Comparison of ENCODE assay signal across 8 cellular contexts in genomic region chr4:56467284-56468096, GRCh38. TPM values are rescaled to one million over a fixed set of nuclear protein-coding genes. Genes with fewer than 3 reads are reported as not detected.
DNase-seq lines count a peak whose midpoint lies in the region; ATAC-seq and TF ChIP-seq lines count a peak whose summit lies in the region.

Gene SRP72 (plus strand): TSS chr4:56467617. CDS start chr4:56467636, 19 bp downstream.

- H3K27ac Mint-ChIP-seq in CD4-positive, alpha-beta memory T cell, result peak within 1 kb of the TSS; percentile 93 to 100 (median 98)

- H3K9me3 ChIP-seq in CD4-positive, alpha-beta memory T cell (ENCODE audit: control insufficient read depth in 1 of 2, low read length in 2 of 2), result no peaks in the 10 kb centered on the region

- CTCF ChIA-PET in CD4-positive, alpha-beta memory T cell (lab: Charles Lee; ENCODE audit: partially characterized antibody), result interaction anchor here (0.6 to 2.7 kb wide), 9 partner anchors 27 to 529 kb away, joined by 3 to 25 read pairs (median 3); partner anchors contain the start of genes CEP135, PAICS and PPAT

- peaks cover 11 to 44% of the 10 kb centered on the region in 2 donors for H3K36me3 Mint-ChIP-seq in CD4-positive, alpha-beta memory T cell

- DNase-seq in CD4-positive, alpha-beta memory T cell, result peak; percentile 88 to 97 (median 89)
- DNase-seq in HL-60 (ENCODE audit: low read depth in 1 of 2, low spot score in 1 of 2), result peak; percentile 77 to 91
- peak; percentile 33 for DNase-seq in NK-92 (lab: John Stamatoyannopoulos, UW; ENCODE audit: unreplicated experiment)
- peak; percentile 91 for DNase-seq in activated CD8-positive, alpha-beta memory T cell treated with anti-CD3 and anti-CD28 coated beads for 24 hours
- peak; percentile 82 for DNase-seq in effector CD8-positive, alpha-beta T cell (lab: John Stamatoyannopoulos, UW)
- peak; percentile 78 to 91 for DNase-seq in lung microvascular endothelial cell (ENCODE audit: low read depth in 2 of 2)
- DNase-seq in stimulated activated CD4-positive, alpha-beta T cell treated with anti-CD3 and anti-CD28 coated beads, TNF-alpha, amount 100 ng/mL, for 48 hours (ENCODE audit: low read depth in 3 of 3), result peak; percentile 76 to 86 (median 84)

- H3K36me3 ChIP-seq in CD4-positive, alpha-beta memory T cell (ENCODE audit: insufficient read depth, low read length), result peaks cover 13% of the 10 kb centered on the region

- peak within 1 kb of the TSS; percentile 90 for H3K27ac ChIP-seq in CD4-positive, alpha-beta memory T cell (ENCODE audit: low read depth, low read length)
- H3K27ac ChIP-seq in HL-60 (replicated peaks), result peak within 1 kb of the TSS; percentile 97

- TF ChIP-seq CTCF in HL-60 (IDR thresholded peaks at IDR 0.05; ENCODE audit: insufficient read depth, low read length), result no peak

- peak; percentile 90 for ATAC-seq in GM19455 (IDR thresholded peaks at IDR 0.05; ENCODE audit: unreplicated experiment)

- peaks cover 39 to 64% (median 51%) of the 10 kb centered on the region in 4 donors for H3K4me1 Mint-ChIP-seq in CD4-positive, alpha-beta memory T cell

- peak within 1 kb of the TSS; percentile 93 to 98 for H3K4me3 ChIP-seq in CD4-positive, alpha-beta memory T cell (ENCODE audit: low read length in 2 of 2)
- H3K4me3 ChIP-seq in HL-60 (replicated peaks; ENCODE audit: insufficient read depth, low read length), result peak within 1 kb of the TSS; percentile 94

- no peaks in the 10 kb centered on the region for H3K27me3 Mint-ChIP-seq in CD4-positive, alpha-beta memory T cell

- H3K9me3 Mint-ChIP-seq in CD4-positive, alpha-beta memory T cell, result no peaks in the 10 kb centered on the region

- POLR2A ChIA-PET in CD4-positive, alpha-beta memory T cell (lab: Charles Lee; ENCODE audit: partially characterized antibody), result interaction anchor here (0.8 to 5.9 kb wide), 10 partner anchors 12 to 519 kb away, joined by 3 to 76 read pairs (median 5); partner anchors contain the start of genes AASDH, CEP135, NOA1 and PAICS

- intact Hi-C loops in CD4-positive, alpha-beta memory T cell (cut with micrococcal nuclease), result loop anchor here (1.0 to 5.0 kb wide), 6 partner anchors 31 to 440 kb away; partner anchors contain the start of genes AASDH, PAICS and REST

- H3K4me3 Mint-ChIP-seq in CD4-positive, alpha-beta memory T cell, result peak within 1 kb of the TSS; percentile 94 to 100 (median 98)

- H3K4me1 ChIP-seq in CD4-positive, alpha-beta memory T cell (ENCODE audit: insufficient read depth, low read length), result peaks cover 50% of the 10 kb centered on the region

- H3K27me3 ChIP-seq in CD4-positive, alpha-beta memory T cell (ENCODE audit: insufficient read depth, low read length), result no peaks in the 10 kb centered on the region
- no peaks in the 10 kb centered on the region for H3K27me3 ChIP-seq in HL-60 (ENCODE audit: insufficient read depth, poor library complexity, severe bottlenecking)

RNA-seq across cellular contexts. Expression of gene SRP72, which starts in this region (rescaled TPM):
- total RNA-seq in CD4-positive, alpha-beta memory T cell, result 100 to 1,000 TPM; 104 to 107 TPM
- 100 to 1,000 TPM; 148 to 165 TPM for polyA plus RNA-seq in CD4-positive, alpha-beta memory T cell
- total RNA-seq in lung microvascular endothelial cell, result 68.4 and 69.0 TPM in 2 replicates

Comparison
In these comparisons a context has a peak if more than half of its experiments do, and no peak if none do; other contexts are left out.
1. Peak in every context shown above with its lines: DNase-seq, ATAC-seq, H3K4me3 ChIP-seq and H3K27ac ChIP-seq.
2. DNase-seq: peak in every context shown above with its lines; median percentile 91 in activated CD8-positive, alpha-beta memory T cell treated with anti-CD3 and anti-CD28 coated beads for 24 hours; 89 in CD4-positive, alpha-beta memory T cell; 84 in lung microvascular endothelial cell; 84 in HL-60; 84 in stimulated activated CD4-positive, alpha-beta T cell treated with anti-CD3 and anti-CD28 coated beads, TNF-alpha, amount 100 ng/mL, for 48 hours; 82 in effector CD8-positive, alpha-beta T cell; 33 in NK-92.